ENCODE assay signal across 10 cellular contexts in genomic region chr5:176716320-176716719, GRCh38.
DNase-seq lines count a peak whose midpoint lies in the region; ATAC-seq, FAIRE-seq and TF ChIP-seq lines count a peak whose summit lies in the region.
"Had no signal": no experiment of that assay in that cellular context is flagged by ENCODE, and none has a peak within 500 bp of the region (broad histone marks: within the 10 kb centered on the region; RNA-seq: fewer than 3 reads in every experiment).

No MANE protein-coding gene starts in this region.

- dilution Hi-C loops in IMR-90 (cut with HindIII; ENCODE audit: low sequenced_read_pairs, unreplicated experiment) = no loop called here

- no peak overlapping the region for H2BK5ac ChIP-seq in IMR-90 (ENCODE audit: low read depth, low read length, poor library complexity, severe bottlenecking)

- H3K36me3 ChIP-seq in IMR-90 (ENCODE audit: control insufficient read depth, insufficient read depth, low read length) (no peaks in the 10 kb centered on the region), testis (ENCODE audit: low read depth, missing control alignments) (no peaks in the 10 kb centered on the region), pancreas (no peaks in the 10 kb centered on the region)
- H3K36me3 ChIP-seq: right lobe of liver had no signal

- H3K4me3 ChIP-seq in IMR-90 (ENCODE audit: insufficient read depth, low read depth, low read length) (no peak overlapping the region), astrocyte of the cerebellum (ENCODE audit: low read depth, low read length) (no peak overlapping the region), testis (no peak overlapping the region), pancreas (no peak overlapping the region)
- H3K4me3 ChIP-seq: right lobe of liver had no signal

- intact Hi-C loops in IMR-90 (cut with micrococcal nuclease) (no loop called here), testis (cut with DNase I; ENCODE audit: low total_unique reads) (no loop called here), pancreas (cut with DNase I) (no loop called here)

- no peaks in the 10 kb centered on the region for H3K79me1 ChIP-seq in IMR-90 (ENCODE audit: low read depth in 1 of 2, low read length in 2 of 2)

- H3K9me3 ChIP-seq in IMR-90 (ENCODE audit: control insufficient read depth, insufficient read depth, low read length) (peaks cover 5% of the 10 kb centered on the region), testis (no peaks in the 10 kb centered on the region), pancreas (no peaks in the 10 kb centered on the region)
- H3K9me3 ChIP-seq: right lobe of liver had no signal

- H3K27me3 ChIP-seq in IMR-90 (ENCODE audit: control insufficient read depth, insufficient read depth, low read length) = peaks cover 42% of the 10 kb centered on the region
- no peaks in the 10 kb centered on the region for H3K27me3 ChIP-seq in testis
- H3K27me3 ChIP-seq in pancreas = no peaks in the 10 kb centered on the region
- H3K27me3 ChIP-seq: right lobe of liver had no signal

- H4K8ac ChIP-seq in IMR-90 (ENCODE audit: low read depth in 2 of 2, low read length in 2 of 2) = no peak overlapping the region

- no peaks in the 10 kb centered on the region; the same call in 1 of the 2 replicates for H4K20me1 ChIP-seq in IMR-90 (ENCODE audit: insufficient read depth, low read length)

- no peak overlapping the region for H2BK120ac ChIP-seq in IMR-90 (ENCODE audit: low read depth, low read length)

- H3K4me2 ChIP-seq in IMR-90 (ENCODE audit: low read depth, low read length) = no peak overlapping the region

- CTCF ChIA-PET in IMR-90 (lab: Yijun Ruan, JAX) = no interaction called here

- H3K14ac ChIP-seq in IMR-90 (replicated peaks; ENCODE audit: low read depth, low read length) = no peak overlapping the region

- H3K27ac ChIP-seq in IMR-90 (ENCODE audit: insufficient read depth, low read length) (no peak overlapping the region), testis (no peak overlapping the region), pancreas (no peak overlapping the region)
- H3K27ac ChIP-seq: right lobe of liver had no signal

- H3K23ac ChIP-seq in IMR-90 (ENCODE audit: low read depth, low read length) = no peak overlapping the region

- no peak for TF ChIP-seq CTCF in IMR-90 (conservative IDR thresholded peaks at IDR 0.05; ENCODE audit: low read depth, low read length)
- TF ChIP-seq CTCF in astrocyte of the cerebellum (IDR thresholded peaks at IDR 0.05; ENCODE audit: low read depth, low read length, missing control alignments) = no peak
- no peak for TF ChIP-seq CTCF in testis (IDR thresholded peaks at IDR 0.05)
- no peak for TF ChIP-seq CTCF in pancreas (IDR thresholded peaks at IDR 0.05)

- TF ChIP-seq POLR2A in IMR-90 (IDR thresholded peaks at IDR 0.05; ENCODE audit: low read depth, low read length) (no peak), testis (IDR thresholded peaks at IDR 0.05) (no peak)

- H3K4ac ChIP-seq in IMR-90 (ENCODE audit: low read depth, low read length) = no peak overlapping the region

- no peak for ATAC-seq in IMR-90 (ENCODE audit: low read depth)
- no peak for ATAC-seq in pancreas

- no peak overlapping the region for H3K18ac ChIP-seq in IMR-90 (ENCODE audit: low read depth, low read length)

- no peak overlapping the region for H3K56ac ChIP-seq in IMR-90 (ENCODE audit: extremely low read depth, insufficient read depth, low read length)

- FAIRE-seq in pancreas (lab: Jason Lieb, UNC) = no peak

- 0% methylated on average over 1 of the region's 4 CpGs; no CpG with 5 or more reads in 1 of the 2 experiments for WGBS in IMR-90 (ENCODE audit: extremely low coverage in 2 of 2, insufficient read length in 1 of 2), 2 experiments
- WGBS in testis, 2 donors = 61 to 74% methylated on average over 4 of the region's 4 CpGs
- 25 to 35% methylated on average over 4 of the region's 4 CpGs for WGBS in pancreas, 2 donors

- in situ Hi-C loops in IMR-90 (cut with MboI; ENCODE audit: low sequenced_read_pairs) = no loop called here
- in situ Hi-C loops in astrocyte of the cerebellum (cut with HindIII; ENCODE audit: low sequenced_read_pairs) = no loop called here

- H4K5ac ChIP-seq in IMR-90 (ENCODE audit: low read depth, low read length) = no peak overlapping the region

- H3K9me1 ChIP-seq in IMR-90 (ENCODE audit: insufficient read depth, low read length) = no peaks in the 10 kb centered on the region

- H3K9ac ChIP-seq in IMR-90 (ENCODE audit: low read depth, low read length) = no peak overlapping the region

- no peak overlapping the region for H2BK20ac ChIP-seq in IMR-90 (ENCODE audit: low read depth, low read length)

- H2AK9ac ChIP-seq in IMR-90 (replicated peaks; ENCODE audit: low read depth, low read length, poor library complexity) = no peak overlapping the region

- no peak for TF ChIP-seq RAD21 in IMR-90 (IDR thresholded peaks at IDR 0.05; ENCODE audit: low read length)

- no peak overlapping the region for H2AFZ ChIP-seq in IMR-90 (replicated peaks; ENCODE audit: low read length, poor library complexity)

- no TSS peak for BruUV-seq in IMR-90 (replicated peaks; lab: Mats Ljungman, UMichigan)

- no peak overlapping the region for H4K91ac ChIP-seq in IMR-90 (ENCODE audit: insufficient read depth, low read depth, low read length)

- H2BK15ac ChIP-seq in IMR-90 (ENCODE audit: low read depth, low read length) = no peak overlapping the region

- no peak overlapping the region for H2AK5ac ChIP-seq in IMR-90 (ENCODE audit: low read depth, low read length)

- no peaks in the 10 kb centered on the region for H3K4me1 ChIP-seq in IMR-90 (ENCODE audit: control insufficient read depth, insufficient read depth, low read length)
- no peaks in the 10 kb centered on the region for H3K4me1 ChIP-seq in testis
- H3K4me1 ChIP-seq in pancreas = no peaks in the 10 kb centered on the region
- H3K4me1 ChIP-seq: right lobe of liver had no signal

- POLR2A ChIA-PET in IMR-90 (lab: Charles Lee; ENCODE audit: unreplicated experiment) = no interaction called here

- DNase-seq in DMS 273 (lab: John Stamatoyannopoulos, UW; ENCODE audit: unreplicated experiment) (peak; percentile 81), IMR-90 (peak; percentile 77), astrocyte of the cerebellum (ENCODE audit: low read depth) (peak; percentile 35), lung microvascular endothelial cell (ENCODE audit: low read depth in 2 of 2) (peak; percentile 12 to 23), kidney glomerular epithelial cell (lab: John Stamatoyannopoulos, UW) (no peak), testis (no peak), medulla oblongata (ENCODE audit: extremely low spot score) (no peak), pancreas (no peak)
- DNase-seq: activated naive CD4-positive, alpha-beta T cell treated with anti-CD3 and anti-CD28 coated beads for 36 hours; right lobe of liver had no signal

TF ChIP-seq in IMR-90, 13 proteins besides CTCF, POLR2A, EP300 and RAD21:
- peak; percentile 43; the same call in 1 of the 2 replicates for TF ChIP-seq FOS (IDR thresholded peaks at IDR 0.05; ENCODE audit: low read depth, low read length)
- TF ChIP-seq MAFK (IDR thresholded peaks at IDR 0.05; ENCODE audit: low read depth, low read length) = peak; percentile 29; the same call in 1 of the 2 replicates
- no peak for TF ChIP-seq MXI1 (IDR thresholded peaks at IDR 0.05; ENCODE audit: borderline replicate concordance, low read depth, low read length)
- TF ChIP-seq USF2 (IDR thresholded peaks at IDR 0.05; ENCODE audit: low read depth, low read length) = no peak
- no peak for TF ChIP-seq SMC3 (IDR thresholded peaks at IDR 0.05; ENCODE audit: low read depth, low read length)

Comparison
In these comparisons a context has a peak if more than half of its experiments do, and no peak if none do; other contexts are left out.
1. DNase-seq: peak in DMS 273 (single experiment), IMR-90 (single experiment), astrocyte of the cerebellum (single experiment) and lung microvascular endothelial cell (2 of 2); none in kidney glomerular epithelial cell (single experiment), testis (single experiment), medulla oblongata (single experiment) and pancreas (0 of 6).